ENCODE assay signal across 29 cellular contexts in the genomic region with DNA sequence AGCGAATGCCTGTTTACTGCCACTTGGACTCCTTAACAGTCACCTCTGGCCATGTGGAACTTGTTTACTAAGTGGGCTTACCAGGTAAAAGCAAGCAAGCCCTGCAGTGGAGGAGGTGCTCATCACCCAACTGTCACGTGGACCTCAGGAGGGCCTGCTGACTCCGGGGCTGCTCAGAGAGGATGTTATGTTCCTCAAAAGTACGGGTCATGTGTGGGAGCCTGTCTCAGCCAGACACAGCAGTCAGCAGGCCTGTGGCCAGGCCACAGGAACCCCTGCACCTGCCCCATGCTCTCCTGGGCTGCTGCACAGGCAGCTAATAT. TPM values are rescaled to one million over a fixed set of nuclear protein-coding genes. Genes with fewer than 3 reads are reported as not detected.
A peak's percentile ranks its signal among the peaks of the same experiment; 100 is the strongest.
DNase-seq lines count a peak whose midpoint lies in the region; ATAC-seq, FAIRE-seq and TF ChIP-seq lines count a peak whose summit lies in the region.
"Had no signal": no experiment of that assay in that cellular context is flagged by ENCODE, and none has a peak within 500 bp of the region (broad histone marks: within the 10 kb centered on the region; RNA-seq: fewer than 3 reads in every experiment).

No MANE protein-coding gene starts in this region.

- ATAC-seq in HG03520 (IDR thresholded peaks at IDR 0.05; ENCODE audit: unreplicated experiment) (peak; percentile 46), HG03432 (IDR thresholded peaks at IDR 0.05; ENCODE audit: unreplicated experiment) (no peak)
- ATAC-seq: activated naive CD4-positive, alpha-beta T cell treated with anti-CD3 and anti-CD28 coated beads, Interleukin-2, amount 50 U/mL, for 72 hours; sciatic nerve had no signal

- DNase-seq in RPMI8226, result peak; percentile 25
- peak; percentile 52 for DNase-seq in medulla oblongata (ENCODE audit: extremely low spot score)
- no peak for DNase-seq in RKO (ENCODE audit: low spot score)
- DNase-seq in D721Med (ENCODE audit: insufficient read length, low spot score), result no peak
- DNase-seq in LoVo (ENCODE audit: low spot score), result no peak
- DNase-seq: activated CD4-positive, alpha-beta memory T cell treated with anti-CD3 and anti-CD28 coated beads for 36 hours; activated CD4-positive, CD25-positive, alpha-beta regulatory T cell treated with anti-CD3 and anti-CD28 coated beads, Interleukin-2, amount 50 U/mL, for 72 hours; activated CD8-positive, alpha-beta memory T cell treated with anti-CD3 and anti-CD28 coated beads, Interleukin-2, amount 50 U/mL, for 48 hours; Calu3; colonic mucosa; effector memory CD4-positive, alpha-beta T cell; erythroblast; lower lobe of right lung; NCI-H1694 treated with DMSO at 0.1 percent for 48 hours; NCI-H2227 treated with DMSO at 0.1 percent for 48 hours; stimulated activated CD4-positive, alpha-beta T cell treated with anti-CD3 and anti-CD28 coated beads, Interleukin-4, amount 100 ng/mL, for 4 hours; stimulated activated naive CD4-positive, alpha-beta T cell; T-helper 2 cell; testis had no signal

- peak overlapping the region; percentile 25 for H3K27ac ChIP-seq in temporal lobe (ENCODE audit: low read depth, low read length)
- H3K27ac ChIP-seq: colonic mucosa, lower lobe of right lung, testis had no signal

- FAIRE-seq in D721Med (lab: Jason Lieb, UNC), result no peak
- FAIRE-seq: bronchial epithelial cell, GM19239, keratinocyte had no signal

- TF ChIP-seq CTCF in D721Med (IDR thresholded peaks at IDR 0.05; ENCODE audit: insufficient read depth, missing control alignments), result no peak

RNA-seq across cellular contexts. Expression of a gene that starts 36.2 kb away (rescaled TPM):
- total RNA-seq in temporal lobe, result 26.8 TPM
- total RNA-seq: activated CD4-positive, alpha-beta memory T cell treated with anti-CD3 and anti-CD28 coated beads for 36 hours; activated naive CD4-positive, alpha-beta T cell treated with anti-CD3 and anti-CD28 coated beads, Interleukin-2, amount 50 U/mL, for 72 hours; activated T-helper 2 cell treated with anti-CD3 and anti-CD28 coated beads, Interferon-gamma antibody, Interleukin-2, Interleukin-4, amounts not matched to agents 10 μg/mL and 5 μg/mL and 100 μg/mL, durations not matched to agents 14 hours and 24 hours and 36 hours; Calu3; HT-29; lower lobe of right lung; sciatic nerve had no signal

RNA-seq across cellular contexts. Expression of a gene that starts 45.1 kb away (rescaled TPM):
- 45.7 TPM for total RNA-seq in temporal lobe

Comparison
In these comparisons a context has a peak if more than half of its experiments do, and no peak if none do; other contexts are left out.
1. DNase-seq: peak in RPMI8226 (single experiment) and medulla oblongata (single experiment); none in RKO (single experiment), D721Med (single experiment) and LoVo (single experiment).